In genomic region chr1:245404527-245404926, GRCh38 we compare ENCODE assay signal across 18 cellular contexts.
"Had no signal": no experiment of that assay in that cellular context is flagged by ENCODE, and none has a peak within 500 bp of the region (broad histone marks: within the 10 kb centered on the region; RNA-seq: fewer than 3 reads in every experiment).

No MANE protein-coding gene starts in this region.

- H3K4me3 Mint-ChIP-seq: activated naive CD8-positive, alpha-beta T cell treated with anti-CD3 and anti-CD28 coated beads, Interleukin-2, amount 10 ng/mL, durations not matched to agents 7 days and 5 days; activated T-helper 1 cell treated with anti-CD3 and anti-CD28 coated beads, Interleukin-12 subunit alpha, Interleukin-12 subunit beta, Interleukin-2, Interleukin-4 antibody, amounts not matched to agents 30 ng/mL and 10 ng/mL and 1 ng/mL, durations not matched to agents 14 hours and 24 hours and 36 hours; memory B cell; naive thymus-derived CD8-positive, alpha-beta T cell had no signal

- H3K27ac Mint-ChIP-seq: activated naive CD8-positive, alpha-beta T cell treated with anti-CD3 and anti-CD28 coated beads, Interleukin-2, amount 10 ng/mL, durations not matched to agents 7 days and 5 days; activated T-helper 1 cell treated with anti-CD3 and anti-CD28 coated beads, Interleukin-12 subunit alpha, Interleukin-12 subunit beta, Interleukin-2, Interleukin-4 antibody, amounts not matched to agents 30 ng/mL and 10 ng/mL and 1 ng/mL, durations not matched to agents 14 hours and 24 hours and 36 hours; memory B cell; naive thymus-derived CD8-positive, alpha-beta T cell had no signal

- H3K4me1 Mint-ChIP-seq: activated naive CD8-positive, alpha-beta T cell treated with anti-CD3 and anti-CD28 coated beads, Interleukin-2, amount 10 ng/mL, durations not matched to agents 7 days and 5 days; memory B cell; naive thymus-derived CD8-positive, alpha-beta T cell had no signal

- H3K36me3 Mint-ChIP-seq: activated naive CD8-positive, alpha-beta T cell treated with anti-CD3 and anti-CD28 coated beads, Interleukin-2, amount 10 ng/mL, durations not matched to agents 7 days and 5 days; memory B cell; naive thymus-derived CD8-positive, alpha-beta T cell had no signal

- DNase-seq: activated CD4-positive, alpha-beta T cell treated with anti-CD3 and anti-CD28 coated beads, Interleukin-2, amount 50 U/mL, for 1 hour; activated CD4-positive, CD25-positive, alpha-beta regulatory T cell; activated CD8-positive, alpha-beta memory T cell treated with anti-CD3 and anti-CD28 coated beads for 24 hours; activated naive CD8-positive, alpha-beta T cell treated with anti-CD3 and anti-CD28 coated beads, Interleukin-2, amount 10 ng/mL, durations not matched to agents 7 days and 5 days; anterior cingulate cortex; cerebellar nuclear complex; effector CD8-positive, alpha-beta T cell; foreskin fibroblast; hippocampal formation; left ventricle myocardium inferior; naive thymus-derived CD8-positive, alpha-beta T cell; posterior cingulate gyrus; stimulated activated CD4-positive, alpha-beta T cell treated with anti-CD3 and anti-CD28 coated beads, Interleukin-4, amount 100 ng/mL, for 4 hours; stimulated activated CD8-positive, alpha-beta memory T cell treated with anti-CD3 and anti-CD28 coated beads, Interleukin-4, amount 100 ng/mL, for 48 hours; stimulated activated naive CD4-positive, alpha-beta T cell treated with Interleukin-2 at 50 U/mL for 16 hours; substantia nigra had no signal

- ATAC-seq: naive thymus-derived CD8-positive, alpha-beta T cell had no signal

- H3K9me3 Mint-ChIP-seq: activated naive CD8-positive, alpha-beta T cell treated with anti-CD3 and anti-CD28 coated beads, Interleukin-2, amount 10 ng/mL, durations not matched to agents 7 days and 5 days; activated T-helper 1 cell treated with anti-CD3 and anti-CD28 coated beads, Interleukin-12 subunit alpha, Interleukin-12 subunit beta, Interleukin-2, Interleukin-4 antibody, amounts not matched to agents 30 ng/mL and 10 ng/mL and 1 ng/mL, durations not matched to agents 14 hours and 24 hours and 36 hours; memory B cell; naive thymus-derived CD8-positive, alpha-beta T cell had no signal
